8 cellular contexts compared by ENCODE assay signal in genomic region chr10:91220194-91220953, GRCh38. TPM values are rescaled to one million over a fixed set of nuclear protein-coding genes. Genes with fewer than 3 reads are reported as not detected.
DNase-seq lines count a peak whose midpoint lies in the region; ATAC-seq lines count a peak whose summit lies in the region.

Gene PCGF5 (plus strand): TSS chr10:91220663. CDS start chr10:91222872, 2,209 bp downstream.

- peak; percentile 94 for ATAC-seq in GM19438 (IDR thresholded peaks at IDR 0.05; ENCODE audit: low read depth, unreplicated experiment)
- ATAC-seq in HG03571 (IDR thresholded peaks at IDR 0.05; ENCODE audit: unreplicated experiment), result peak; percentile 97
- ATAC-seq in effector memory CD8-positive, alpha-beta T cell (replicated peaks), result peak; percentile 96

- no peak within 1 kb of the TSS for H4K5ac ChIP-seq in mesendoderm (ENCODE audit: low read length)

- H3K4ac ChIP-seq in mesendoderm (ENCODE audit: low read depth, low read length), result no peak within 1 kb of the TSS

- no peak within 1 kb of the TSS for H2AK5ac ChIP-seq in mesendoderm (ENCODE audit: low read length)

- no peaks in the 10 kb centered on the region for H3K36me3 ChIP-seq in mesendoderm (ENCODE audit: control insufficient read depth, insufficient read depth, low read length)

- peaks cover 2% of the 10 kb centered on the region for H3K4me1 ChIP-seq in mesendoderm (ENCODE audit: control insufficient read depth, low read depth, low read length)

- peak within 1 kb of the TSS; percentile 78 to 91 for H3K4me3 Mint-ChIP-seq in effector memory CD8-positive, alpha-beta T cell

- peak within 1 kb of the TSS; percentile 72 to 95 for H3K27ac Mint-ChIP-seq in effector memory CD8-positive, alpha-beta T cell

- peak within 1 kb of the TSS; percentile 91 for H3K18ac ChIP-seq in mesendoderm (ENCODE audit: low read length)

- H3K27me3 Mint-ChIP-seq in effector memory CD8-positive, alpha-beta T cell, result no peaks in the 10 kb centered on the region

- H3K4me3 ChIP-seq in mesendoderm (ENCODE audit: low read length), result peak within 1 kb of the TSS; percentile 28

- H3K4me1 Mint-ChIP-seq in effector memory CD8-positive, alpha-beta T cell (ENCODE audit: low read depth in 2 of 2), result peaks cover 31 to 49% of the 10 kb centered on the region in 2 donors

- H2BK120ac ChIP-seq in mesendoderm (ENCODE audit: low read depth, low read length), result no peak within 1 kb of the TSS

- peak within 1 kb of the TSS; percentile 61 for H3K9ac ChIP-seq in mesendoderm (ENCODE audit: low read length)

- peak within 1 kb of the TSS; percentile 66 for H3K4me2 ChIP-seq in mesendoderm (ENCODE audit: low read length)

- WGBS in mesendoderm (ENCODE audit: extremely low coverage, insufficient coverage, low lambda C conversion rate), result no CpG with 5 or more reads among the region's 66 CpGs

- no peaks in the 10 kb centered on the region for H3K79me1 ChIP-seq in mesendoderm (ENCODE audit: low read length)

- H3K56ac ChIP-seq in mesendoderm (ENCODE audit: low read length), result peak within 1 kb of the TSS; percentile 79

- H3K9me3 Mint-ChIP-seq in effector memory CD8-positive, alpha-beta T cell, result no peaks in the 10 kb centered on the region

- no peak within 1 kb of the TSS for H2BK5ac ChIP-seq in mesendoderm (ENCODE audit: low read length)

- no peak within 1 kb of the TSS for H3K23ac ChIP-seq in mesendoderm (ENCODE audit: low read length)

- H4K8ac ChIP-seq in mesendoderm (ENCODE audit: low read depth, low read length), result no peak within 1 kb of the TSS

- no peak within 1 kb of the TSS for H3K27ac ChIP-seq in mesendoderm (ENCODE audit: low read depth, low read length)

- H3K27me3 ChIP-seq in mesendoderm (ENCODE audit: insufficient read depth, low read length, poor library complexity), result peaks cover 11% of the 10 kb centered on the region

- no peaks in the 10 kb centered on the region for H3K79me2 ChIP-seq in mesendoderm (ENCODE audit: control insufficient read depth, insufficient read depth, low read length)

- peaks cover 12% of the 10 kb centered on the region for H3K36me3 Mint-ChIP-seq in effector memory CD8-positive, alpha-beta T cell (ENCODE audit: insufficient read depth)

- DNase-seq in COLO668 (lab: John Stamatoyannopoulos, UW; ENCODE audit: unreplicated experiment) (peak; percentile 93), mesendoderm (peak; percentile 87)
- peak; percentile 83 for DNase-seq in NK-92 treated with Interleukin-12 subunit alpha and Interleukin-12 subunit beta, amount 100 ng/mL, for 24 hours (lab: John Stamatoyannopoulos, UW)
- peak; percentile 81 to 88 (median 85) for DNase-seq in activated CD8-positive, alpha-beta memory T cell treated with anti-CD3 and anti-CD28 coated beads for 48 hours (ENCODE audit: low read depth in 2 of 3, low spot score in 2 of 3)
- peak; percentile 86 to 93 (median 91) for DNase-seq in effector memory CD8-positive, alpha-beta T cell
- peak; percentile 85 for DNase-seq in stimulated activated CD8-positive, alpha-beta memory T cell treated with anti-CD3 and anti-CD28 coated beads, Interleukin-12 subunit alpha, Interleukin-12 subunit beta, amount 100 ng/mL, for 4 hours (ENCODE audit: low read depth)

- no peak within 1 kb of the TSS for H2BK15ac ChIP-seq in mesendoderm (replicated peaks; ENCODE audit: low read depth)

RNA-seq across cellular contexts. Expression of gene PCGF5, which starts in this region (rescaled TPM):
- polyA plus RNA-seq in mesendoderm (2013, experiment 1 of 2), result 10.6 TPM
- polyA plus RNA-seq in mesendoderm (2013, experiment 2 of 2), result 11.0 TPM
